In genomic region chr14:54593860-54594259, GRCh38 we compare ENCODE assay signal across 2 cellular contexts.
TF ChIP-seq lines count a peak whose summit lies in the region.

No MANE protein-coding gene starts in this region.

TF ChIP-seq in A549, 52 proteins besides CTCF, POLR2A, EP300 and RAD21:
- TF ChIP-seq ESRRA (IDR thresholded peaks at IDR 0.05; ENCODE audit: borderline replicate concordance, low read length) = no peak
- TF ChIP-seq FOSL2 (IDR thresholded peaks at IDR 0.05) = no peak
- peak; percentile 24; the same call in 1 of the 2 replicates for TF ChIP-seq FOSL2 (CRISPR knock-in tag; IDR thresholded peaks at IDR 0.05)
TF ChIP-seq in A549: peak in this region for 1.

TF ChIP-seq in HEK293, 187 proteins besides CTCF, POLR2A, EP300 and RAD21:
- TF ChIP-seq ZNF768 (tag by site-specific recombination; IDR thresholded peaks at IDR 0.05) (no peak), KLF1 (tag by site-specific recombination; IDR thresholded peaks at IDR 0.05) (no peak), PRDM6 (tag by site-specific recombination; IDR thresholded peaks at IDR 0.05) (peak; percentile 38; the same call in 1 of the 2 replicates), REST (tag by site-specific recombination; IDR thresholded peaks at IDR 0.05) (no peak), ZBTB20 (tag by site-specific recombination; IDR thresholded peaks at IDR 0.05) (no peak), ZNF664 (tag by site-specific recombination; IDR thresholded peaks at IDR 0.05) (no peak)
